In genomic region chr1:36771678-36772284, GRCh38 we compare ENCODE assay signal across 13 cellular contexts.
DNase-seq lines count a peak whose midpoint lies in the region; FAIRE-seq and TF ChIP-seq lines count a peak whose summit lies in the region.
"Had no signal": no experiment of that assay in that cellular context is flagged by ENCODE, and none has a peak within 500 bp of the region (broad histone marks: within the 10 kb centered on the region; RNA-seq: fewer than 3 reads in every experiment).

No MANE protein-coding gene starts in this region.

- no peaks in the 10 kb centered on the region for H4K20me1 ChIP-seq in neural cell (ENCODE audit: insufficient read depth)
- H4K20me1 ChIP-seq in Karpas-422 (ENCODE audit: insufficient read depth, low read depth, low read length), result no peaks in the 10 kb centered on the region

- H3K27ac ChIP-seq in neural cell (ENCODE audit: low read length), result no peak overlapping the region
- H3K27ac ChIP-seq in Karpas-422 (ENCODE audit: low read length), result no peak overlapping the region
- H3K27ac ChIP-seq: suprapubic skin had no signal

- H3K36me3 ChIP-seq in NT2/D1 (ENCODE audit: insufficient read depth, insufficient read length, low read length) (no peaks in the 10 kb centered on the region), neural cell (ENCODE audit: insufficient read depth, low read length) (no peaks in the 10 kb centered on the region), Karpas-422 (ENCODE audit: insufficient read depth, low read length) (no peaks in the 10 kb centered on the region)
- H3K36me3 ChIP-seq: suprapubic skin had no signal

- H3K79me2 ChIP-seq in neural cell (replicated peaks; ENCODE audit: insufficient read depth, low read length) (no peaks in the 10 kb centered on the region), Karpas-422 (ENCODE audit: low read length) (no peaks in the 10 kb centered on the region)

- no peaks in the 10 kb centered on the region for H3F3A ChIP-seq in neural cell (ENCODE audit: insufficient read depth, low read length, poor library complexity, severe bottlenecking)

- DNase-seq in ELF-1 (ENCODE audit: low read depth, low spot score) (peak; percentile 51), NCI-H1417 (lab: John Stamatoyannopoulos, UW) (peak; percentile 4 to 96 (median 92)), NT2/D1 (ENCODE audit: low read depth, low spot score) (no peak), superior temporal gyrus (ENCODE audit: extremely low spot score) (no peak), H54 (ENCODE audit: insufficient read length, low spot score) (no peak), Karpas-422 (no peak), medulla oblongata (ENCODE audit: extremely low spot score) (no peak)
- DNase-seq: activated CD4-positive, alpha-beta T cell treated with anti-CD3 and anti-CD28 coated beads, Interleukin-2, amount 10 ng/mL, durations not matched to agents 24 days and 14 days; activated T-cell treated with anti-CD3 and anti-CD28 coated beads, Interleukin-2, amount 50 U/mL, for 48 hours; AML-193; amniotic stem cell had no signal

- H3K27me3 ChIP-seq in NT2/D1 (ENCODE audit: insufficient read depth, insufficient read length), result no peaks in the 10 kb centered on the region
- peaks cover 4% of the 10 kb centered on the region for H3K27me3 ChIP-seq in neural cell (ENCODE audit: insufficient read depth, low read depth, low read length)
- no peaks in the 10 kb centered on the region for H3K27me3 ChIP-seq in Karpas-422 (ENCODE audit: low read length)

- H2AFZ ChIP-seq in neural cell (ENCODE audit: low read depth, low read length) (no peak overlapping the region), Karpas-422 (ENCODE audit: low read length) (no peak overlapping the region)

- no peak for TF ChIP-seq EP300 in neural cell (conservative IDR thresholded peaks at IDR 0.05; ENCODE audit: poor library complexity, severe bottlenecking)

- H3K9ac ChIP-seq in NT2/D1 (ENCODE audit: insufficient read length, low read depth), result peak overlapping the region; percentile 14
- H3K9ac ChIP-seq in neural cell (ENCODE audit: low read length), result no peak overlapping the region
- H3K9ac ChIP-seq in Karpas-422 (ENCODE audit: low read length), result no peak overlapping the region

- no peak for TF ChIP-seq POLR2A in H54 (IDR thresholded peaks at IDR 0.05; ENCODE audit: low read depth, low read length)

- H3K9me2 ChIP-seq in neural cell (ENCODE audit: insufficient read depth, low read length) (no peaks in the 10 kb centered on the region), Karpas-422 (replicated peaks; ENCODE audit: insufficient read depth, low read length) (no peaks in the 10 kb centered on the region)

- TF ChIP-seq CTCF in neural cell (IDR thresholded peaks at IDR 0.05; ENCODE audit: poor library complexity, severe bottlenecking), result no peak

- H3K4me3 ChIP-seq in NT2/D1 (ENCODE audit: insufficient read length, low read depth), result no peak overlapping the region
- H3K4me3 ChIP-seq in neural cell (ENCODE audit: low read length), result no peak overlapping the region
- no peak overlapping the region for H3K4me3 ChIP-seq in Karpas-422 (ENCODE audit: low read length)
- H3K4me3 ChIP-seq: suprapubic skin had no signal

- H3K9me3 ChIP-seq in NT2/D1 (ENCODE audit: insufficient read depth, low read length) (no peaks in the 10 kb centered on the region), neural cell (ENCODE audit: low read length) (no peaks in the 10 kb centered on the region), Karpas-422 (ENCODE audit: low read length) (no peaks in the 10 kb centered on the region)
- H3K9me3 ChIP-seq: suprapubic skin had no signal

- no peak for TF ChIP-seq RAD21 in neural cell (conservative IDR thresholded peaks at IDR 0.05)

- H3K4me2 ChIP-seq in neural cell (ENCODE audit: low read length) (no peak overlapping the region), Karpas-422 (ENCODE audit: low read depth, low read length, poor library complexity, severe bottlenecking) (no peak overlapping the region)

- peaks cover 31% of the 10 kb centered on the region for H3K4me1 ChIP-seq in NT2/D1 (ENCODE audit: insufficient read depth, insufficient read length)
- no peaks in the 10 kb centered on the region for H3K4me1 ChIP-seq in Karpas-422 (ENCODE audit: low read length)
- H3K4me1 ChIP-seq: suprapubic skin had no signal

- FAIRE-seq in H54 (lab: Jason Lieb, UNC), result no peak

TF ChIP-seq in neural cell, 6 proteins besides CTCF, POLR2A, EP300 and RAD21:
- TF ChIP-seq, protein P1, sequence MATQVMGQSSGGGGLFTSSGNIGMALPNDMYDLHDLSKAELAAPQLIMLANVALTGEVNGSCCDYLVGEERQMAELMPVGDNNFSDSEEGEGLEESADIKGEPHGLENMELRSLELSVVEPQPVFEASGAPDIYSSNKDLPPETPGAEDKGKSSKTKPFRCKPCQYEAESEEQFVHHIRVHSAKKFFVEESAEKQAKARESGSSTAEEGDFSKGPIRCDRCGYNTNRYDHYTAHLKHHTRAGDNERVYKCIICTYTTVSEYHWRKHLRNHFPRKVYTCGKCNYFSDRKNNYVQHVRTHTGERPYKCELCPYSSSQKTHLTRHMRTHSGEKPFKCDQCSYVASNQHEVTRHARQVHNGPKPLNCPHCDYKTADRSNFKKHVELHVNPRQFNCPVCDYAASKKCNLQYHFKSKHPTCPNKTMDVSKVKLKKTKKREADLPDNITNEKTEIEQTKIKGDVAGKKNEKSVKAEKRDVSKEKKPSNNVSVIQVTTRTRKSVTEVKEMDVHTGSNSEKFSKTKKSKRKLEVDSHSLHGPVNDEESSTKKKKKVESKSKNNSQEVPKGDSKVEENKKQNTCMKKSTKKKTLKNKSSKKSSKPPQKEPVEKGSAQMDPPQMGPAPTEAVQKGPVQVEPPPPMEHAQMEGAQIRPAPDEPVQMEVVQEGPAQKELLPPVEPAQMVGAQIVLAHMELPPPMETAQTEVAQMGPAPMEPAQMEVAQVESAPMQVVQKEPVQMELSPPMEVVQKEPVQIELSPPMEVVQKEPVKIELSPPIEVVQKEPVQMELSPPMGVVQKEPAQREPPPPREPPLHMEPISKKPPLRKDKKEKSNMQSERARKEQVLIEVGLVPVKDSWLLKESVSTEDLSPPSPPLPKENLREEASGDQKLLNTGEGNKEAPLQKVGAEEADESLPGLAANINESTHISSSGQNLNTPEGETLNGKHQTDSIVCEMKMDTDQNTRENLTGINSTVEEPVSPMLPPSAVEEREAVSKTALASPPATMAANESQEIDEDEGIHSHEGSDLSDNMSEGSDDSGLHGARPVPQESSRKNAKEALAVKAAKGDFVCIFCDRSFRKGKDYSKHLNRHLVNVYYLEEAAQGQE (IDR thresholded peaks at IDR 0.05; ENCODE audit: borderline replicate concordance), result no peak
- TF ChIP-seq EZH2 (IDR thresholded peaks at IDR 0.05; ENCODE audit: borderline replicate concordance, insufficient read depth, low read length, poor library complexity, severe bottlenecking) (no peak), MXI1 (conservative IDR thresholded peaks at IDR 0.05; ENCODE audit: poor library complexity, severe bottlenecking) (no peak), POLR2AphosphoS5 (IDR thresholded peaks at IDR 0.05) (peak; percentile 49), TAF1 (IDR thresholded peaks at IDR 0.05; ENCODE audit: low read depth) (no peak), SMC3 (conservative IDR thresholded peaks at IDR 0.05; ENCODE audit: poor library complexity) (no peak)
TF ChIP-seq in neural cell: peak in this region for 1.

Comparison
In these comparisons a context has a peak if more than half of its experiments do, and no peak if none do; other contexts are left out.
1. DNase-seq: peak in ELF-1 (single experiment) and NCI-H1417 (3 of 3); none in NT2/D1 (single experiment), superior temporal gyrus (single experiment), H54 (single experiment), Karpas-422 (single experiment) and medulla oblongata (single experiment).